Comparison of ENCODE assay signal across 12 cellular contexts in genomic region chr12:90058721-90059120, GRCh38.
A peak's percentile ranks its signal among the peaks of the same experiment; 100 is the strongest.
DNase-seq lines count a peak whose midpoint lies in the region; ATAC-seq and TF ChIP-seq lines count a peak whose summit lies in the region.
"Had no signal": no experiment of that assay in that cellular context is flagged by ENCODE, and none has a peak within 500 bp of the region (broad histone marks: within the 10 kb centered on the region; RNA-seq: fewer than 3 reads in every experiment).

No MANE protein-coding gene starts in this region.

- dilution Hi-C loops in mammary epithelial cell (cut with HindIII; ENCODE audit: low sequenced_read_pairs), result no loop called here

- no peaks in the 10 kb centered on the region for H4K20me1 ChIP-seq in mammary epithelial cell (ENCODE audit: insufficient read depth, low read length)

- H3K4me1 Mint-ChIP-seq in MCF 10A (ENCODE audit: insufficient read depth, unreplicated experiment), result no peaks in the 10 kb centered on the region
- H3K4me1 Mint-ChIP-seq in activated CD8-positive, alpha-beta T cell treated with anti-CD3 and anti-CD28 coated beads, Interleukin-2, amount 10 ng/mL, durations not matched to agents 7 days and 5 days (ENCODE audit: low read depth), result no peaks in the 10 kb centered on the region
- H3K4me1 Mint-ChIP-seq: endodermal cell; stimulated activated naive B cell treated with anti-CD40 and anti-IgM and Interleukin-4, amounts not matched to agents 10 μg/mL and 1 μg/mL and 100 μg/mL, for 72 hours had no signal

- H3K27ac ChIP-seq in breast epithelium (no peak overlapping the region), mammary epithelial cell (ENCODE audit: insufficient read depth, low read depth, low read length) (no peak overlapping the region), suprapubic skin (no peak overlapping the region)
- H3K27ac ChIP-seq: 22Rv1, KMS-11 had no signal

- no peak overlapping the region for H3K4me2 ChIP-seq in mammary epithelial cell (ENCODE audit: insufficient read depth, low read depth, low read length)
- H3K4me2 ChIP-seq: KMS-11 had no signal

- ATAC-seq in activated CD8-positive, alpha-beta T cell treated with anti-CD3 and anti-CD28 coated beads, Interleukin-2, amount 10 ng/mL, durations not matched to agents 7 days and 5 days, result no peak
- ATAC-seq: stimulated activated naive B cell treated with anti-CD40 and anti-IgM and Interleukin-4, amounts not matched to agents 10 μg/mL and 1 μg/mL and 100 μg/mL, for 72 hours had no signal

- POLR2A ChIA-PET in MCF 10A (lab: Yijun Ruan, JAX) (no interaction called here), HEK293T (lab: Yijun Ruan, JAX) (no interaction called here)
- POLR2A ChIA-PET in activated CD8-positive, alpha-beta T cell treated with anti-CD3 and anti-CD28 coated beads, Interleukin-2, amount 10 ng/mL, durations not matched to agents 7 days and 5 days (lab: Charles Lee), result no interaction called here

- BruUV-seq in MCF 10A (replicated peaks; lab: Mats Ljungman, UMichigan) (no TSS peak), mammary epithelial cell (replicated peaks; lab: Mats Ljungman, UMichigan) (no TSS peak)

- no peak for TF ChIP-seq POLR2A in breast epithelium (IDR thresholded peaks at IDR 0.05)
- TF ChIP-seq POLR2A in suprapubic skin (IDR thresholded peaks at IDR 0.05), result no peak

- H3K9me3 ChIP-seq in breast epithelium (no peaks in the 10 kb centered on the region), mammary epithelial cell (replicated peaks; ENCODE audit: insufficient read depth, low read length) (no peaks in the 10 kb centered on the region), suprapubic skin (no peaks in the 10 kb centered on the region)

- no peak overlapping the region for H3K9ac ChIP-seq in mammary epithelial cell (ENCODE audit: insufficient read depth, low read length)
- H3K9ac ChIP-seq: KMS-11 had no signal

- in situ Hi-C loops in mammary epithelial cell (cut with MboI; ENCODE audit: low sequenced_read_pairs in 2 of 2), result no loop called here

- H3K4me1 ChIP-seq in breast epithelium (no peaks in the 10 kb centered on the region), mammary epithelial cell (ENCODE audit: insufficient read depth, low read length) (no peaks in the 10 kb centered on the region), suprapubic skin (no peaks in the 10 kb centered on the region)

- H2AFZ ChIP-seq in mammary epithelial cell (ENCODE audit: low read depth, low read length), result no peak overlapping the region

- H3K27me3 Mint-ChIP-seq in MCF 10A (ENCODE audit: insufficient read depth, unreplicated experiment), result no peaks in the 10 kb centered on the region
- no peaks in the 10 kb centered on the region for H3K27me3 Mint-ChIP-seq in activated CD8-positive, alpha-beta T cell treated with anti-CD3 and anti-CD28 coated beads, Interleukin-2, amount 10 ng/mL, durations not matched to agents 7 days and 5 days (ENCODE audit: low read depth)
- H3K27me3 Mint-ChIP-seq: stimulated activated naive B cell treated with anti-CD40 and anti-IgM and Interleukin-4, amounts not matched to agents 10 μg/mL and 1 μg/mL and 100 μg/mL, for 72 hours had no signal

- no peaks in the 10 kb centered on the region for H3K36me3 ChIP-seq in breast epithelium
- H3K36me3 ChIP-seq in mammary epithelial cell (ENCODE audit: insufficient read depth, low read length), result no peaks in the 10 kb centered on the region
- no peaks in the 10 kb centered on the region for H3K36me3 ChIP-seq in suprapubic skin

- H3K4me3 Mint-ChIP-seq in MCF 10A (ENCODE audit: unreplicated experiment), result no peak overlapping the region
- no peak overlapping the region for H3K4me3 Mint-ChIP-seq in activated CD8-positive, alpha-beta T cell treated with anti-CD3 and anti-CD28 coated beads, Interleukin-2, amount 10 ng/mL, durations not matched to agents 7 days and 5 days
- H3K4me3 Mint-ChIP-seq: endodermal cell; stimulated activated naive B cell treated with anti-CD40 and anti-IgM and Interleukin-4, amounts not matched to agents 10 μg/mL and 1 μg/mL and 100 μg/mL, for 72 hours had no signal

- H3K79me2 ChIP-seq in mammary epithelial cell (ENCODE audit: insufficient read depth, low read length), result no peaks in the 10 kb centered on the region

- no peak overlapping the region for H3K4me3 ChIP-seq in breast epithelium
- H3K4me3 ChIP-seq in mammary epithelial cell (replicated peaks in 1 of 3; ENCODE audit: insufficient read depth in 1 of 3, low read depth in 2 of 3, low read length in 3 of 3), result no peak overlapping the region
- H3K4me3 ChIP-seq in suprapubic skin, result no peak overlapping the region

- H3K27me3 ChIP-seq in breast epithelium (no peaks in the 10 kb centered on the region), mammary epithelial cell (ENCODE audit: insufficient read depth, low read length) (no peaks in the 10 kb centered on the region), suprapubic skin (no peaks in the 10 kb centered on the region)

- H3K36me3 Mint-ChIP-seq in MCF 10A (ENCODE audit: insufficient read depth, unreplicated experiment), result peaks cover 7% of the 10 kb centered on the region
- H3K36me3 Mint-ChIP-seq in activated CD8-positive, alpha-beta T cell treated with anti-CD3 and anti-CD28 coated beads, Interleukin-2, amount 10 ng/mL, durations not matched to agents 7 days and 5 days (ENCODE audit: low read depth), result no peaks in the 10 kb centered on the region
- H3K36me3 Mint-ChIP-seq: stimulated activated naive B cell treated with anti-CD40 and anti-IgM and Interleukin-4, amounts not matched to agents 10 μg/mL and 1 μg/mL and 100 μg/mL, for 72 hours had no signal

- H3K27ac Mint-ChIP-seq in MCF 10A (ENCODE audit: low read depth, unreplicated experiment), result no peak overlapping the region
- H3K27ac Mint-ChIP-seq in activated CD8-positive, alpha-beta T cell treated with anti-CD3 and anti-CD28 coated beads, Interleukin-2, amount 10 ng/mL, durations not matched to agents 7 days and 5 days, result no peak overlapping the region
- H3K27ac Mint-ChIP-seq: endodermal cell; stimulated activated naive B cell treated with anti-CD40 and anti-IgM and Interleukin-4, amounts not matched to agents 10 μg/mL and 1 μg/mL and 100 μg/mL, for 72 hours had no signal

- no peaks in the 10 kb centered on the region for H3K9me3 Mint-ChIP-seq in MCF 10A (ENCODE audit: unreplicated experiment)
- H3K9me3 Mint-ChIP-seq in activated CD8-positive, alpha-beta T cell treated with anti-CD3 and anti-CD28 coated beads, Interleukin-2, amount 10 ng/mL, durations not matched to agents 7 days and 5 days (ENCODE audit: insufficient read depth), result no peaks in the 10 kb centered on the region
- H3K9me3 Mint-ChIP-seq: endodermal cell; stimulated activated naive B cell treated with anti-CD40 and anti-IgM and Interleukin-4, amounts not matched to agents 10 μg/mL and 1 μg/mL and 100 μg/mL, for 72 hours had no signal

- WGBS in mammary epithelial cell (ENCODE audit: low coverage, missing lambda C conversion rate), result 44% methylated on average over 1 of the region's 1 CpG
- 29% methylated on average over 1 of the region's 1 CpG for WGBS in suprapubic skin

- no peak for TF ChIP-seq EP300 in suprapubic skin (IDR thresholded peaks at IDR 0.05)

- DNase-seq in MCF 10A (ENCODE audit: unreplicated experiment), result peak; percentile 30
- DNase-seq in breast epithelium (ENCODE audit: low spot score in 2 of 2), result no peak
- peak; percentile 71 for DNase-seq in mammary epithelial cell
- peak; percentile 93 for DNase-seq in iris pigment epithelial cell (ENCODE audit: low read depth)
- DNase-seq in activated CD8-positive, alpha-beta T cell treated with anti-CD3 and anti-CD28 coated beads, Interleukin-2, amount 10 ng/mL, durations not matched to agents 7 days and 5 days, result no peak
- DNase-seq in suprapubic skin (ENCODE audit: low spot score in 2 of 2), result no peak
- no peak for DNase-seq in NCI-H2171 (lab: John Stamatoyannopoulos, UW)
- DNase-seq in HEK293T (ENCODE audit: extremely low spot score), result no peak
- DNase-seq: endodermal cell; stimulated activated naive B cell treated with anti-CD40 and anti-IgM and Interleukin-4, amounts not matched to agents 10 μg/mL and 1 μg/mL and 100 μg/mL, for 72 hours had no signal

- TF ChIP-seq CTCF in MCF 10A (IDR thresholded peaks at IDR 0.05; ENCODE audit: unreplicated experiment) (no peak), breast epithelium (IDR thresholded peaks at IDR 0.05) (no peak), mammary epithelial cell (conservative IDR thresholded peaks at IDR 0.05 in 1 of 2, IDR thresholded peaks at IDR 0.05 in 1 of 2; ENCODE audit: extremely low read depth in 1 of 2, insufficient read depth in 1 of 2, low read depth in 1 of 2, low read length in 2 of 2) (no peak), suprapubic skin (IDR thresholded peaks at IDR 0.05) (no peak)

- CTCF ChIA-PET in MCF 10A (lab: Yijun Ruan, JAX) (no interaction called here), mammary epithelial cell (lab: Charles Lee; ENCODE audit: low non-redundant PET) (no interaction called here), HEK293T (lab: Yijun Ruan, JAX) (no interaction called here)
- CTCF ChIA-PET in activated CD8-positive, alpha-beta T cell treated with anti-CD3 and anti-CD28 coated beads, Interleukin-2, amount 10 ng/mL, durations not matched to agents 7 days and 5 days (lab: Charles Lee), result no interaction called here

- intact Hi-C loops in MCF 10A (cut with micrococcal nuclease) (no loop called here), breast epithelium (cut with DNase I; ENCODE audit: low total_unique reads) (no loop called here), mammary epithelial cell (cut with micrococcal nuclease) (no loop called here)

TF ChIP-seq in HEK293T, 16 proteins besides CTCF, POLR2A, EP300 and RAD21:
- TF ChIP-seq ARNT (IDR thresholded peaks at IDR 0.05) (no peak), NFRKB (IDR thresholded peaks at IDR 0.05) (no peak), ELF4 (IDR thresholded peaks at IDR 0.05) (no peak), SUZ12 (IDR thresholded peaks at IDR 0.05) (no peak), LEF1 (IDR thresholded peaks at IDR 0.05; ENCODE audit: borderline replicate concordance) (no peak), FOXA1 (IDR thresholded peaks at IDR 0.05) (no peak), FOXK2 (IDR thresholded peaks at IDR 0.05) (no peak), CTBP1 (IDR thresholded peaks at IDR 0.05; ENCODE audit: borderline replicate concordance) (no peak), HDGF (IDR thresholded peaks at IDR 0.05; ENCODE audit: borderline replicate concordance) (no peak), TARDBP (IDR thresholded peaks at IDR 0.05) (no peak), L3MBTL2 (conservative IDR thresholded peaks at IDR 0.05) (no peak)
TF ChIP-seq in HEK293T: peak in this region for 0.

Comparison
In these comparisons a context has a peak if more than half of its experiments do, and no peak if none do; other contexts are left out.
1. DNase-seq: peak in MCF 10A (single experiment), mammary epithelial cell (single experiment) and iris pigment epithelial cell (single experiment); none in breast epithelium (0 of 2), activated CD8-positive, alpha-beta T cell treated with anti-CD3 and anti-CD28 coated beads, Interleukin-2, amount 10 ng/mL, durations not matched to agents 7 days and 5 days (single experiment), suprapubic skin (0 of 2), NCI-H2171 (single experiment) and HEK293T (single experiment).